Comparison of ENCODE assay signal across 27 cellular contexts in the genomic region with DNA sequence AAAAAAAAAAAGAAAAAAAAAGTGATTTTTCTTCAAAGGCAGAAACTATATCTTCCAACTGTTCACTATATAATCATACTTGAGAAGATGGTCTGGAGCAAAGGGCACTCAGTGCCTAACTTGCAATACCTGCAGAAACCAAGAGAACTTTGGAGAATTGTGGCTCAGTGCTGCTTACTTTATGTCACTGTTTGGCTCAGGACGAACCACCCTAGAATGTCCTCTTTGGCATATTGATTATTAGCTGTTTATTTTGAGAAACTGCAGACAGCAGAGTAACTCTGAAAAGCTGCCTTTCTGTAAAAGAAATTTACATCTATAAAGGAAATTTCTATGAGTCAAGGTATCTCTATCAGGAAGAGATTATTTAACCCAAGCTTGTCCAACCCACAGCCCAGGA.
"Had no signal": no experiment of that assay in that cellular context is flagged by ENCODE, and none has a peak within 500 bp of the region (broad histone marks: within the 10 kb centered on the region; RNA-seq: fewer than 3 reads in every experiment).

No MANE protein-coding gene starts in this region.

- H3K4me1 ChIP-seq: colonic mucosa, foreskin keratinocyte, gastrocnemius medialis had no signal

- H3K27ac ChIP-seq: colonic mucosa, coronary artery, dorsolateral prefrontal cortex, epithelial cell of prostate, foreskin keratinocyte, heart right ventricle had no signal

- DNase-seq: colonic mucosa; cortex of kidney; dermis blood vessel endothelial cell; dorsolateral prefrontal cortex; effector CD4-positive, alpha-beta T cell; effector CD8-positive, alpha-beta T cell; effector memory CD4-positive, alpha-beta T cell; effector memory CD8-positive, alpha-beta T cell; endodermal cell; erythroblast; esophagus squamous epithelium; foreskin fibroblast; foreskin keratinocyte; foreskin melanocyte; gastrocnemius medialis; glutamatergic neuron; head of caudate nucleus; heart left ventricle; heart right ventricle had no signal

- H3K4me3 ChIP-seq: colonic mucosa, coronary artery, dorsolateral prefrontal cortex, esophagus squamous epithelium, gastrocnemius medialis, gastroesophageal sphincter, heart left ventricle, heart right ventricle had no signal

- H3K9me3 ChIP-seq: colonic mucosa, esophagus squamous epithelium, gastrocnemius medialis, gastroesophageal sphincter, heart left ventricle, heart right ventricle had no signal

- H3K36me3 ChIP-seq: colonic mucosa, esophagus squamous epithelium, gastrocnemius medialis, gastroesophageal sphincter, heart left ventricle, heart right ventricle had no signal

- FAIRE-seq: colon, endometrium, endothelial cell of umbilical vein, frontal cortex had no signal

- ATAC-seq: effector memory CD8-positive, alpha-beta T cell; esophagus mucosa; foreskin keratinocyte had no signal

- H3K27me3 ChIP-seq: colonic mucosa, dorsolateral prefrontal cortex, esophagus squamous epithelium, foreskin keratinocyte, gastrocnemius medialis, gastroesophageal sphincter, heart left ventricle, heart right ventricle had no signal
